Comparison of ENCODE assay signal across 8 cellular contexts in the genomic region with DNA sequence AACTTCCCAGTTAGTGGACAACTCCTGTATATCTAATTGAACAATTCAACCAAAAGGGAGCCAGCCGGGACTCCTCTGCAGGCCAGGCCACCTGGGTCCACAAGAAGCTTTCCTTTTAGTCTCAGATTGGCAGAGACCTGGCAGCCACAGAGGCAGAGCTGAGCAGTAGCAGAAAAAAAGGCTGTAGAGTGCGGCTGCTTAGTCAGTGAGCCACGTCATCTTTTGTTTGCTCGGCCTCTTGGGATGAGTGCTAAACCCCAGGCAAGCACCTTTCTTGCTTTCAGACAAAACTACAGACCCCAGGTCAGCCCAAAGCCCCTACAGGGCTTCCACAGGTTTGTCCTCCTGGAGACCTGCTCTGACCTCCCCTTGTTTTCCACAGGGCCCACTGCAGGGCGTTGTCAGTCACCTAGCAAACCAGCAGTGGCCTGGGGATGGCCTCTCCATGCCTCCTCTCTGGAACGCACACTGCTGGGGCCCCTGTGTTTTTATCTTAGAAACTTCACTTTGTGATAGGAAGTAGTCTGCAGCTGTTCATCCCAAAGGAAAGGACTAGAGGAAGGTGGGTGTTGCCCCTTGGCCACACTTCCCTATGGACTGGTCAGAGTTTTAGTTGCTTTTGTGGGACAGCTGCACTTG. TPM values are rescaled to one million over a fixed set of nuclear protein-coding genes. Genes with fewer than 3 reads are reported as not detected.
DNase-seq lines count a peak whose midpoint lies in the region; FAIRE-seq and TF ChIP-seq lines count a peak whose summit lies in the region.

No MANE protein-coding gene starts in this region.

- H3K79me2 ChIP-seq in endothelial cell of umbilical vein (ENCODE audit: control insufficient read depth, insufficient read depth, low read length): peaks cover 33% of the 10 kb centered on the region

- H3K9me3 Mint-ChIP-seq in Caco-2 (ENCODE audit: unreplicated experiment): no peaks in the 10 kb centered on the region
- H3K9me3 Mint-ChIP-seq in neural crest cell: no peaks in the 10 kb centered on the region

- H3K27ac ChIP-seq in endothelial cell of umbilical vein (ENCODE audit: insufficient read depth, low read depth, low read length): peak overlapping the region; percentile 80

- TF ChIP-seq CTCF in Caco-2 (IDR thresholded peaks at IDR 0.05; ENCODE audit: insufficient read depth in 1 of 2, low read depth in 1 of 2, low read length in 1 of 2, severe bottlenecking in 1 of 2, unreplicated experiment in 1 of 2) (no peak), endothelial cell of umbilical vein (IDR thresholded peaks at IDR 0.05; ENCODE audit: extremely low read depth in 1 of 2, insufficient read depth in 1 of 2, low read depth in 1 of 2, low read length in 2 of 2) (no peak), neural crest cell (conservative IDR thresholded peaks at IDR 0.05) (no peak)

- peak; percentile 98 for FAIRE-seq in endothelial cell of umbilical vein (lab: Jason Lieb, UNC)

- H3K9me3 ChIP-seq in Caco-2 (no peaks in the 10 kb centered on the region), endothelial cell of umbilical vein (replicated peaks; ENCODE audit: control insufficient read depth, insufficient read depth, low read length) (no peaks in the 10 kb centered on the region)

- H3K36me3 ChIP-seq in Caco-2 (ENCODE audit: control insufficient read depth, insufficient read depth, low read length) (no peaks in the 10 kb centered on the region; the same call in 1 of the 2 replicates), endothelial cell of umbilical vein (ENCODE audit: control insufficient read depth in 2 of 2, extremely low read depth in 1 of 2, insufficient read depth in 2 of 2, low read length in 2 of 2) (peaks cover 0 to 7% of the 10 kb centered on the region in 2 experiments), H7 (replicated peaks; ENCODE audit: control insufficient read depth, insufficient read depth, low read length) (no peaks in the 10 kb centered on the region)

- H3K27me3 ChIP-seq in Caco-2 (replicated peaks; ENCODE audit: control insufficient read depth, insufficient read depth, low read length) (no peaks in the 10 kb centered on the region), endothelial cell of umbilical vein (ENCODE audit: control insufficient read depth in 2 of 2, insufficient read depth in 2 of 2, low read length in 2 of 2) (no peaks in the 10 kb centered on the region), H7 (ENCODE audit: control insufficient read depth, insufficient read depth, low read length) (no peaks in the 10 kb centered on the region)

- TSS peak; percentile 24 for BruUV-seq in Caco-2 (replicated peaks; lab: Mats Ljungman, UMichigan)
- no TSS peak for BruUV-seq in endothelial cell of umbilical vein (replicated peaks; lab: Mats Ljungman, UMichigan)

- H3K4me3 ChIP-seq in Caco-2 (ENCODE audit: low read depth, low read length) (no peak overlapping the region), endothelial cell of umbilical vein (replicated peaks in 1 of 3; ENCODE audit: insufficient read depth in 1 of 3, low read depth in 1 of 3, low read length in 3 of 3) (peak overlapping the region in 1 of 3 experiments; percentile 4), H7 (ENCODE audit: insufficient read depth, low read depth, low read length) (no peak overlapping the region)

- peaks cover 43% of the 10 kb centered on the region for H3K4me1 Mint-ChIP-seq in Caco-2 (ENCODE audit: low read depth, unreplicated experiment)
- H3K4me1 Mint-ChIP-seq in neural crest cell: peaks cover 80% of the 10 kb centered on the region

- peak overlapping the region; percentile 45 for H3K4me3 Mint-ChIP-seq in Caco-2 (ENCODE audit: unreplicated experiment)
- no peak overlapping the region for H3K4me3 Mint-ChIP-seq in neural crest cell

- dilution Hi-C loops in endothelial cell of umbilical vein (cut with MboI; ENCODE audit: extremely low pct_ligation_motif_present, low sequenced_read_pairs): no loop called here

- peak overlapping the region; percentile 10 for H2AFZ ChIP-seq in endothelial cell of umbilical vein (ENCODE audit: low read depth, low read length)

- CTCF ChIA-PET in Caco-2 (lab: Charles Lee): interaction anchor here (1.0 kb wide), 1 partner anchor 17 kb away, joined by 3 read pairs; no protein-coding TSS in a partner anchor
- CTCF ChIA-PET in endothelial cell of umbilical vein (lab: Charles Lee): interaction anchor here (0.8 to 3.8 kb wide), 8 partner anchors 10 to 143 kb away, joined by 3 to 16 read pairs (median 5); a partner anchor contains a TSS

- intact Hi-C loops in Caco-2 (cut with micrococcal nuclease; ENCODE audit: unreplicated experiment): no loop called here
- intact Hi-C loops in endothelial cell of umbilical vein (cut with micrococcal nuclease): loop anchor here (1.0 to 2.0 kb wide), 4 partner anchors 11 to 102 kb away; no protein-coding TSS in a partner anchor

- peaks cover 65% of the 10 kb centered on the region for H3K4me1 ChIP-seq in Caco-2
- H3K4me1 ChIP-seq in endothelial cell of umbilical vein (ENCODE audit: control insufficient read depth, extremely low read depth, insufficient read depth, low read length): peaks cover 57% of the 10 kb centered on the region

- H3K36me3 Mint-ChIP-seq in Caco-2 (ENCODE audit: insufficient read depth, unreplicated experiment) (peaks cover 25% of the 10 kb centered on the region), neural crest cell (ENCODE audit: low read depth) (no peaks in the 10 kb centered on the region)

- POLR2A ChIA-PET in Caco-2 (lab: Charles Lee) (no interaction called here), endothelial cell of umbilical vein (lab: Charles Lee) (interaction anchor here (0.7 kb wide), 1 partner anchor 25 kb away, joined by 3 read pairs; no protein-coding TSS in a partner anchor)

- no peaks in the 10 kb centered on the region for H3K9me1 ChIP-seq in endothelial cell of umbilical vein (replicated peaks; ENCODE audit: control insufficient read depth, extremely low read depth, insufficient read depth, low read length)

- no peaks in the 10 kb centered on the region for H3K27me3 Mint-ChIP-seq in Caco-2 (ENCODE audit: insufficient read depth, unreplicated experiment)
- no peaks in the 10 kb centered on the region for H3K27me3 Mint-ChIP-seq in neural crest cell (ENCODE audit: low read depth)

- peak overlapping the region; percentile 35 for H3K4me2 ChIP-seq in endothelial cell of umbilical vein (ENCODE audit: insufficient read depth, low read length)

- H4K20me1 ChIP-seq in endothelial cell of umbilical vein (replicated peaks; ENCODE audit: control insufficient read depth, extremely low read depth, insufficient read depth, low read length): no peaks in the 10 kb centered on the region

- peak; percentile 42 to 48 for DNase-seq in Caco-2
- DNase-seq in NCI-H774 (lab: John Stamatoyannopoulos, UW): peak; percentile 48
- peak; percentile 83 for DNase-seq in endothelial cell of umbilical vein (ENCODE audit: low read depth, low spot score)
- DNase-seq in neural crest cell (ENCODE audit: low read depth, low spot score): no peak
- DNase-seq in NK-92 (lab: John Stamatoyannopoulos, UW; ENCODE audit: unreplicated experiment): no peak
- DNase-seq in H7: no peak
- no peak for DNase-seq in NCI-H446 treated with DMSO at 0.1 percent for 48 hours (lab: John Stamatoyannopoulos, UW)
- DNase-seq in GM19240 (ENCODE audit: insufficient read length, low spot score): no peak

- peak overlapping the region; percentile 49 for H3K9ac ChIP-seq in endothelial cell of umbilical vein (replicated peaks; ENCODE audit: extremely low read depth, insufficient read depth, low read length)

- H3K27ac Mint-ChIP-seq in Caco-2 (ENCODE audit: unreplicated experiment): peak overlapping the region; percentile 93
- H3K27ac Mint-ChIP-seq in neural crest cell (ENCODE audit: unreplicated experiment): peak overlapping the region; percentile 29

- TF ChIP-seq POLR2A in endothelial cell of umbilical vein (IDR thresholded peaks at IDR 0.05; ENCODE audit: low read depth, low read length): no peak

TF ChIP-seq in endothelial cell of umbilical vein, 7 proteins besides CTCF, POLR2A, EP300 and RAD21:
- TF ChIP-seq GATA2 (IDR thresholded peaks at IDR 0.05; ENCODE audit: insufficient read depth, insufficient read length, low read depth, low read length) (no peak), FOS (IDR thresholded peaks at IDR 0.05; ENCODE audit: borderline replicate concordance, insufficient read depth, low read length) (peak; percentile 69), POLR2AphosphoS5 (IDR thresholded peaks at IDR 0.05; ENCODE audit: insufficient read depth, low read depth, low read length) (peak; percentile 24)

RNA-seq across cellular contexts. Expression of a gene that starts 49.9 kb away (rescaled TPM):
- total RNA-seq in Caco-2 (2022) (18.3 and 18.4 TPM in 2 replicates), endothelial cell of umbilical vein (22.3 and 24.9 TPM in 2 replicates), neural crest cell (4.6 and 4.8 TPM in 2 replicates)
- 13.3 and 13.4 TPM in 2 replicates for polyA plus RNA-seq in endothelial cell of umbilical vein
- 14.1 and 14.4 TPM in 2 replicates for polyA plus RNA-seq in endothelial cell of umbilical vein (2011; cell fraction: cytosol; rRNA removed)
- 20.6 and 22.2 TPM in 2 replicates for polyA plus RNA-seq in endothelial cell of umbilical vein (2011; cell fraction: nucleus; rRNA removed)
- polyA plus RNA-seq in endothelial cell of umbilical vein (2012): 10.6 and 11.3 TPM in 2 replicates
- 11.6 and 14.5 TPM in 2 replicates for polyA minus RNA-seq in endothelial cell of umbilical vein
- 9.3 TPM for polyA minus RNA-seq in endothelial cell of umbilical vein (2011; cell fraction: cytosol; rRNA and poly(A)+ RNA removed)
- polyA minus RNA-seq in endothelial cell of umbilical vein (2011; cell fraction: nucleus; rRNA and poly(A)+ RNA removed): 18.9 and 33.0 TPM in 2 replicates
- 11.6 and 18.0 TPM in 2 replicates for total RNA-seq in H7 (2014; rRNA removed; shearing (Covaris generic))

Comparison
In these comparisons a context has a peak if more than half of its experiments do, and no peak if none do; other contexts are left out.
1. DNase-seq: peak in Caco-2 (2 of 2), NCI-H774 (single experiment) and endothelial cell of umbilical vein (single experiment); none in neural crest cell (single experiment), NK-92 (single experiment), H7 (single experiment), NCI-H446 treated with DMSO at 0.1 percent for 48 hours (single experiment) and GM19240 (single experiment).